In genomic region chr5:177487975-177488374, GRCh38 we compare ENCODE assay signal across 20 cellular contexts. TPM values are rescaled to one million over a fixed set of nuclear protein-coding genes. Genes with fewer than 3 reads are reported as not detected.
DNase-seq lines count a peak whose midpoint lies in the region; ATAC-seq, FAIRE-seq and TF ChIP-seq lines count a peak whose summit lies in the region.
"Had no signal": no experiment of that assay in that cellular context is flagged by ENCODE, and none has a peak within 500 bp of the region (broad histone marks: within the 10 kb centered on the region; RNA-seq: fewer than 3 reads in every experiment).

No MANE protein-coding gene starts in this region.

- TF ChIP-seq RAD21 in neural cell (conservative IDR thresholded peaks at IDR 0.05): no peak

- H3K27me3 ChIP-seq in astrocyte (ENCODE audit: insufficient read depth, low read length) (no peaks in the 10 kb centered on the region), neural cell (ENCODE audit: insufficient read depth, low read depth, low read length) (no peaks in the 10 kb centered on the region), right atrium auricular region (no peaks in the 10 kb centered on the region)
- H3K27me3 ChIP-seq: left lung, MG63 had no signal

- no peak overlapping the region for H2AFZ ChIP-seq in astrocyte (ENCODE audit: low read depth, low read length)
- no peak overlapping the region for H2AFZ ChIP-seq in neural cell (ENCODE audit: low read depth, low read length)

- H3K4me1 Mint-ChIP-seq in astrocyte (ENCODE audit: low read depth, unreplicated experiment): peaks cover 45% of the 10 kb centered on the region
- H3K4me1 Mint-ChIP-seq: activated naive CD4-positive, alpha-beta T cell treated with anti-CD3 and anti-CD28 coated beads, Interleukin-2, amount 10 ng/mL, durations not matched to agents 7 days and 5 days had no signal

- H3K4me3 ChIP-seq in HEK293 (ENCODE audit: low read depth, low read length) (no peak overlapping the region), astrocyte (ENCODE audit: insufficient read depth, low read depth, low read length) (no peak overlapping the region), neural cell (ENCODE audit: low read length) (no peak overlapping the region), right atrium auricular region (no peak overlapping the region)
- H3K4me3 ChIP-seq: left lung, MG63, mucosa of descending colon had no signal

- no peak for ATAC-seq in left ventricle myocardium superior
- ATAC-seq in HG03571 (IDR thresholded peaks at IDR 0.05; ENCODE audit: unreplicated experiment): no peak
- ATAC-seq: left lung, mucosa of descending colon had no signal

- H3K36me3 Mint-ChIP-seq in astrocyte (ENCODE audit: low read depth, unreplicated experiment): peaks cover 34% of the 10 kb centered on the region

- CTCF ChIA-PET in HEK293 (lab: Yijun Ruan, JAX): interaction anchor here (1.2 to 3.3 kb wide), 4 partner anchors 11 to 14 kb away, joined by 4 to 20 read pairs (median 6); no protein-coding TSS in a partner anchor

- H3K27me3 Mint-ChIP-seq in astrocyte (ENCODE audit: low read depth, unreplicated experiment): no peaks in the 10 kb centered on the region
- H3K27me3 Mint-ChIP-seq: activated CD4-positive, alpha-beta T cell treated with anti-CD3 and anti-CD28 coated beads, Interleukin-2, amount 10 ng/mL, durations not matched to agents 7 days and 5 days; activated naive CD4-positive, alpha-beta T cell treated with anti-CD3 and anti-CD28 coated beads, Interleukin-2, amount 10 ng/mL, durations not matched to agents 7 days and 5 days had no signal

- no peaks in the 10 kb centered on the region for H3K9me2 ChIP-seq in neural cell (ENCODE audit: insufficient read depth, low read length)

- POLR2A ChIA-PET in HEK293 (lab: Yijun Ruan, JAX): interaction anchor here (1.1 kb wide), 1 partner anchor 16 kb away, joined by 3 read pairs; no protein-coding TSS in a partner anchor

- intact Hi-C loops in left ventricle myocardium superior (cut with micrococcal nuclease): no loop called here

- TF ChIP-seq CTCF in HEK293 (tag by site-specific recombination; IDR thresholded peaks at IDR 0.05) (peak; percentile 52; the same call in 1 of the 2 replicates), astrocyte (IDR thresholded peaks at IDR 0.05; ENCODE audit: insufficient read depth, low read depth, low read length) (no peak), neural cell (IDR thresholded peaks at IDR 0.05; ENCODE audit: poor library complexity, severe bottlenecking) (peak; percentile 16), right atrium auricular region (IDR thresholded peaks at IDR 0.05) (no peak)

- H3K9me3 ChIP-seq in HEK293 (ENCODE audit: control insufficient read depth, insufficient read depth, low read depth, low read length) (no peaks in the 10 kb centered on the region), astrocyte (ENCODE audit: insufficient read depth, low read depth, low read length) (no peaks in the 10 kb centered on the region), neural cell (ENCODE audit: low read length) (no peaks in the 10 kb centered on the region), right atrium auricular region (no peaks in the 10 kb centered on the region)
- H3K9me3 ChIP-seq: left lung, MG63, mucosa of descending colon had no signal

- peak; percentile 68 for DNase-seq in D341Med (ENCODE audit: low spot score)
- no peak for DNase-seq in astrocyte (ENCODE audit: low read depth)
- no peak for DNase-seq in right atrium auricular region (ENCODE audit: low spot score)
- no peak for DNase-seq in NCI-H2171 treated with DMSO at 0.1 percent for 48 hours (lab: John Stamatoyannopoulos, UW)
- DNase-seq in left ventricle myocardium superior: no peak
- DNase-seq: activated CD4-positive, alpha-beta T cell treated with anti-CD3 and anti-CD28 coated beads, Interleukin-2, amount 10 ng/mL, durations not matched to agents 7 days and 5 days; activated naive CD4-positive, alpha-beta T cell treated with anti-CD3 and anti-CD28 coated beads, Interleukin-2, amount 10 ng/mL, durations not matched to agents 7 days and 5 days; activated T-cell treated with anti-CD3 and anti-CD28 coated beads for 4 hours; H7; left lung; MG63; NCI-H2081 treated with DMSO at 0.1 percent for 48 hours; substantia nigra had no signal

- H3K9me3 Mint-ChIP-seq in astrocyte (ENCODE audit: unreplicated experiment): no peaks in the 10 kb centered on the region
- H3K9me3 Mint-ChIP-seq: activated CD4-positive, alpha-beta T cell treated with anti-CD3 and anti-CD28 coated beads, Interleukin-2, amount 10 ng/mL, durations not matched to agents 7 days and 5 days; activated naive CD4-positive, alpha-beta T cell treated with anti-CD3 and anti-CD28 coated beads, Interleukin-2, amount 10 ng/mL, durations not matched to agents 7 days and 5 days; dendritic cell treated with granulocyte-macrophage colony-stimulating factor and Interleukin-4, amounts not matched to agents 40 ng/mL and 50 ng/mL, for 4 days had no signal

- no peak overlapping the region for H3K27ac Mint-ChIP-seq in astrocyte (ENCODE audit: unreplicated experiment)
- H3K27ac Mint-ChIP-seq: activated CD4-positive, alpha-beta T cell treated with anti-CD3 and anti-CD28 coated beads, Interleukin-2, amount 10 ng/mL, durations not matched to agents 7 days and 5 days; activated naive CD4-positive, alpha-beta T cell treated with anti-CD3 and anti-CD28 coated beads, Interleukin-2, amount 10 ng/mL, durations not matched to agents 7 days and 5 days; dendritic cell treated with granulocyte-macrophage colony-stimulating factor and Interleukin-4, amounts not matched to agents 40 ng/mL and 50 ng/mL, for 4 days had no signal

- H3K4me1 ChIP-seq in HEK293 (ENCODE audit: control insufficient read depth, insufficient read depth, low read length): no peaks in the 10 kb centered on the region
- H3K4me1 ChIP-seq in astrocyte (ENCODE audit: insufficient read depth, low read length): peaks cover 58% of the 10 kb centered on the region
- peaks cover 0 to 22% of the 10 kb centered on the region in 2 donors for H3K4me1 ChIP-seq in right atrium auricular region

- H3K27ac ChIP-seq in HEK293 (ENCODE audit: extremely low read depth, low read depth, low read length) (no peak overlapping the region), astrocyte (ENCODE audit: low read depth, low read length) (no peak overlapping the region), neural cell (ENCODE audit: low read length) (no peak overlapping the region), right atrium auricular region (no peak overlapping the region)
- H3K27ac ChIP-seq: epithelial cell of prostate, left lung had no signal

- H3K4me2 ChIP-seq in astrocyte (ENCODE audit: low read length) (no peak overlapping the region), neural cell (ENCODE audit: low read length) (no peak overlapping the region)

- peaks cover 16 to 80% of the 10 kb centered on the region in 2 experiments; a peak in 2 of 3 replicates for H3K36me3 ChIP-seq in HEK293 (ENCODE audit: control insufficient read depth in 2 of 2, insufficient read depth in 1 of 2, low read length in 2 of 2)
- peaks cover 47% of the 10 kb centered on the region for H3K36me3 ChIP-seq in astrocyte (ENCODE audit: insufficient read depth, low read length)
- H3K36me3 ChIP-seq in neural cell (ENCODE audit: insufficient read depth, low read length): no peaks in the 10 kb centered on the region
- H3K36me3 ChIP-seq in right atrium auricular region: peaks cover 82% of the 10 kb centered on the region

- peak overlapping the region; percentile 66 for H3K4me3 Mint-ChIP-seq in astrocyte (ENCODE audit: unreplicated experiment)
- H3K4me3 Mint-ChIP-seq: activated CD4-positive, alpha-beta T cell treated with anti-CD3 and anti-CD28 coated beads, Interleukin-2, amount 10 ng/mL, durations not matched to agents 7 days and 5 days; activated naive CD4-positive, alpha-beta T cell treated with anti-CD3 and anti-CD28 coated beads, Interleukin-2, amount 10 ng/mL, durations not matched to agents 7 days and 5 days; dendritic cell treated with granulocyte-macrophage colony-stimulating factor and Interleukin-4, amounts not matched to agents 40 ng/mL and 50 ng/mL, for 4 days had no signal

- H3F3A ChIP-seq in neural cell (ENCODE audit: insufficient read depth, low read length, poor library complexity, severe bottlenecking): no peaks in the 10 kb centered on the region

- peaks cover 93% of the 10 kb centered on the region for H4K20me1 ChIP-seq in astrocyte (ENCODE audit: insufficient read depth, low read length)
- H4K20me1 ChIP-seq in neural cell (ENCODE audit: insufficient read depth): no peaks in the 10 kb centered on the region

- TF ChIP-seq EP300 in neural cell (conservative IDR thresholded peaks at IDR 0.05; ENCODE audit: poor library complexity, severe bottlenecking): no peak

- H3K79me2 ChIP-seq in astrocyte (ENCODE audit: insufficient read depth, low read length) (peaks cover 80% of the 10 kb centered on the region), neural cell (replicated peaks; ENCODE audit: insufficient read depth, low read length) (no peaks in the 10 kb centered on the region)

- H3K9ac ChIP-seq in astrocyte (ENCODE audit: low read length): no peak overlapping the region
- no peak overlapping the region for H3K9ac ChIP-seq in neural cell (ENCODE audit: low read length)

- no peak for FAIRE-seq in astrocyte (lab: Jason Lieb, UNC)
- FAIRE-seq: RCC 7860 had no signal

TF ChIP-seq in HEK293, 187 proteins besides CTCF, POLR2A, EP300 and RAD21 (continues in another document):
- TF ChIP-seq ZNF423 (tag by site-specific recombination; IDR thresholded peaks at IDR 0.05) (no peak), SCRT2 (tag by site-specific recombination; IDR thresholded peaks at IDR 0.05) (no peak)

TF ChIP-seq in neural cell, 6 proteins besides CTCF, POLR2A, EP300 and RAD21 (continues in another document):
- TF ChIP-seq EZH2 (IDR thresholded peaks at IDR 0.05; ENCODE audit: borderline replicate concordance, insufficient read depth, low read length, poor library complexity, severe bottlenecking): no peak

RNA-seq across cellular contexts. Expression of gene PDLIM7, which starts 9.4 kb away (rescaled TPM):
- total RNA-seq in astrocyte: 590 and 591 TPM in 2 replicates
- 21.0 and 45.4 TPM in 2 replicates for polyA plus RNA-seq in neural cell
- polyA minus RNA-seq in neural cell: 16.6 and 20.5 TPM in 2 replicates
- 10 to 100 TPM; 45.8 to 56.0 TPM for total RNA-seq in right atrium auricular region
- total RNA-seq in left ventricle myocardium superior: 35.1 TPM

RNA-seq across cellular contexts. Expression of gene DBN1, which starts 14.5 kb away (rescaled TPM):
- total RNA-seq in astrocyte (350 and 371 TPM in 2 replicates), right atrium auricular region (10 to 100 TPM; 25.0 to 47.2 TPM), left ventricle myocardium superior (22.4 TPM)
- 319 and 353 TPM in 2 replicates for polyA plus RNA-seq in neural cell
- 348 and 404 TPM in 2 replicates for polyA minus RNA-seq in neural cell

RNA-seq across cellular contexts. Expression of gene DOK3, which starts 21.7 kb away (rescaled TPM):
- total RNA-seq in astrocyte (15.6 and 16.3 TPM in 2 replicates), right atrium auricular region (1 to 10 TPM; 1.6 to 2.6 TPM), left ventricle myocardium superior (3.4 TPM)
- 5.1 and 5.5 TPM in 2 replicates for polyA plus RNA-seq in neural cell
- polyA minus RNA-seq in neural cell: 4.6 and 4.9 TPM in 2 replicates

RNA-seq across cellular contexts. Expression of gene DDX41, which starts 28.8 kb away (rescaled TPM):
- 92.5 and 99.5 TPM in 2 replicates for total RNA-seq in astrocyte
- polyA plus RNA-seq in neural cell: 113 and 212 TPM in 2 replicates
- polyA minus RNA-seq in neural cell: 84.0 and 87.1 TPM in 2 replicates
- total RNA-seq in right atrium auricular region: 10 to 100 TPM; 40.9 to 45.5 TPM
- 29.8 TPM for total RNA-seq in left ventricle myocardium superior

RNA-seq across cellular contexts. Expression of gene PRR7, which starts 41.4 kb away (rescaled TPM):
- total RNA-seq in astrocyte (9.9 TPM in 2 replicates), right atrium auricular region (1 to 10 TPM in 1 of 2 donors, under 1 TPM in 1; 0.90 to 1.1 TPM), left ventricle myocardium superior (0.40 TPM)
- polyA plus RNA-seq in neural cell: 44.1 and 46.6 TPM in 2 replicates
- 25.1 and 28.8 TPM in 2 replicates for polyA minus RNA-seq in neural cell

Comparison
In these comparisons a context has a peak if more than half of its experiments do, and no peak if none do; other contexts are left out.
1. CTCF ChIP-seq: peak in HEK293 (single experiment) and neural cell (single experiment); none in astrocyte (single experiment) and right atrium auricular region (0 of 2).
2. RNA of gene PDLIM7, which starts 9.4 kb away (total RNA-seq): 590 to 591 TPM in astrocyte; 45.8 to 56.0 TPM in right atrium auricular region and 35.1 TPM in left ventricle myocardium superior (single experiment); every median in the first group is over 10 times any median in the second.